In genomic region chr20:24581443-24582170, GRCh38 we compare ENCODE assay signal across 31 cellular contexts.
"Had no signal": no experiment of that assay in that cellular context is flagged by ENCODE, and none has a peak within 500 bp of the region (broad histone marks: within the 10 kb centered on the region; RNA-seq: fewer than 3 reads in every experiment).

No MANE protein-coding gene starts in this region.

- ATAC-seq: activated CD8-positive, alpha-beta T cell treated with anti-CD3 and anti-CD28 coated beads for 36 hours; activated T-cell treated with anti-CD3 and anti-CD28 coated beads, Interleukin-2, amount 50 U/mL, for 72 hours; activated T-helper 17 cell treated with anti-CD3 and anti-CD28 coated beads, Interleukin-2, amount 50 U/mL, for 72 hours; PC-3 had no signal

- H3K4me3 Mint-ChIP-seq: activated CD4-positive, alpha-beta T cell treated with anti-CD3 and anti-CD28 coated beads, Interleukin-2, amount 10 ng/mL, durations not matched to agents 24 days and 14 days; activated CD8-positive, alpha-beta T cell treated with anti-CD3 and anti-CD28 coated beads for 36 hours; activated naive CD8-positive, alpha-beta T cell treated with anti-CD3 and anti-CD28 coated beads for 36 hours; activated T-cell treated with anti-CD3 and anti-CD28 coated beads, Interleukin-2, amount 50 U/mL, for 72 hours; activated T-helper 17 cell treated with anti-CD3 and anti-CD28 coated beads, Interleukin-2, amount 50 U/mL, for 72 hours; T-helper 1 cell treated with Interleukin-12 subunit alpha and Interleukin-12 subunit beta and Interleukin-4 antibody, amounts not matched to agents 30 μg/mL and 1 μg/mL, for 36 hours; T-helper 2 cell treated with Interferon-gamma antibody and Interleukin-4, amounts not matched to agents 5 μg/mL and 100 μg/mL, for 36 hours had no signal

- H3K4me3 ChIP-seq: ascending aorta, cardiac muscle cell, Peyer's patch, SJSA1 had no signal

- H3K4me1 ChIP-seq: ascending aorta, Peyer's patch, SJSA1 had no signal

- H3K4me1 Mint-ChIP-seq: activated CD4-positive, alpha-beta T cell treated with anti-CD3 and anti-CD28 coated beads, Interleukin-2, amount 10 ng/mL, durations not matched to agents 24 days and 14 days; activated naive CD8-positive, alpha-beta T cell treated with anti-CD3 and anti-CD28 coated beads for 36 hours; activated T-helper 17 cell treated with anti-CD3 and anti-CD28 coated beads, Interleukin-2, amount 50 U/mL, for 72 hours had no signal

- H3K9me3 ChIP-seq: ascending aorta, Peyer's patch, SJSA1, SK-N-SH had no signal

- H3K9me3 Mint-ChIP-seq: activated CD4-positive, alpha-beta T cell treated with anti-CD3 and anti-CD28 coated beads, Interleukin-2, amount 10 ng/mL, durations not matched to agents 24 days and 14 days; activated CD8-positive, alpha-beta T cell treated with anti-CD3 and anti-CD28 coated beads for 36 hours; activated naive CD8-positive, alpha-beta T cell treated with anti-CD3 and anti-CD28 coated beads for 36 hours; activated T-cell treated with anti-CD3 and anti-CD28 coated beads, Interleukin-2, amount 50 U/mL, for 72 hours; activated T-helper 17 cell treated with anti-CD3 and anti-CD28 coated beads, Interleukin-2, amount 50 U/mL, for 72 hours; T-helper 1 cell treated with Interleukin-12 subunit alpha and Interleukin-12 subunit beta and Interleukin-4 antibody, amounts not matched to agents 30 μg/mL and 1 μg/mL, for 36 hours; T-helper 2 cell treated with Interferon-gamma antibody and Interleukin-4, amounts not matched to agents 5 μg/mL and 100 μg/mL, for 36 hours had no signal

- H3K4me2 ChIP-seq: SK-N-SH had no signal

- H3K36me3 ChIP-seq: ascending aorta, cardiac muscle cell, Peyer's patch, SJSA1 had no signal

- H3K27ac ChIP-seq: ascending aorta, cardiac muscle cell, Peyer's patch, SJSA1 had no signal

- H3K36me3 Mint-ChIP-seq: activated naive CD8-positive, alpha-beta T cell treated with anti-CD3 and anti-CD28 coated beads for 36 hours had no signal

- H3K27me3 ChIP-seq: ascending aorta, cardiac muscle cell, Peyer's patch, SJSA1 had no signal

- H3K27ac Mint-ChIP-seq: activated CD4-positive, alpha-beta T cell treated with anti-CD3 and anti-CD28 coated beads, Interleukin-2, amount 10 ng/mL, durations not matched to agents 24 days and 14 days; activated CD8-positive, alpha-beta T cell treated with anti-CD3 and anti-CD28 coated beads for 36 hours; activated naive CD8-positive, alpha-beta T cell treated with anti-CD3 and anti-CD28 coated beads for 36 hours; activated T-cell treated with anti-CD3 and anti-CD28 coated beads, Interleukin-2, amount 50 U/mL, for 72 hours; activated T-helper 17 cell treated with anti-CD3 and anti-CD28 coated beads, Interleukin-2, amount 50 U/mL, for 72 hours; T-helper 1 cell treated with Interleukin-12 subunit alpha and Interleukin-12 subunit beta and Interleukin-4 antibody, amounts not matched to agents 30 μg/mL and 1 μg/mL, for 36 hours; T-helper 2 cell treated with Interferon-gamma antibody and Interleukin-4, amounts not matched to agents 5 μg/mL and 100 μg/mL, for 36 hours had no signal

- DNase-seq: activated CD4-positive, alpha-beta T cell treated with anti-CD3 and anti-CD28 coated beads, Interleukin-2, amount 10 ng/mL, durations not matched to agents 24 days and 14 days; activated CD4-positive, alpha-beta T cell treated with anti-CD3 and anti-CD28 coated beads, Interleukin-2, amount 50 U/mL, for 4 hours; activated CD8-positive, alpha-beta T cell treated with anti-CD3 and anti-CD28 coated beads for 36 hours; activated effector memory CD4-positive, alpha-beta T cell treated with anti-CD3 and anti-CD28 coated beads, Interleukin-2, amount 50 U/mL, for 16 hours; activated naive CD4-positive, alpha-beta T cell; activated naive CD4-positive, alpha-beta T cell treated with anti-CD3 and anti-CD28 coated beads, Interleukin-2, amount 50 U/mL, for 16 hours; activated naive CD8-positive, alpha-beta T cell treated with anti-CD3 and anti-CD28 coated beads for 36 hours; activated T-cell treated with anti-CD3 and anti-CD28 coated beads, Interleukin-2, amount 50 U/mL, for 1 hour; activated T-cell treated with anti-CD3 and anti-CD28 coated beads, Interleukin-2, amount 50 U/mL, for 72 hours; amniotic stem cell; MM.1S; MV-4-11; NCI-H1092; NCI-H1436 treated with DMSO at 0.1 percent for 48 hours; NCI-H1694 treated with DMSO at 0.1 percent for 48 hours; NCI-H2029; NCI-H345; NCI-H524 treated with DMSO at 0.1 percent for 48 hours; NK-92 treated with Interleukin-12 subunit alpha and Interleukin-12 subunit beta, amount 100 ng/mL, for 24 hours; PC-3; Peyer's patch; RPMI8226; SHP77 treated with DMSO at 0.1 percent for 48 hours; SK-N-SH had no signal

- H3K9ac ChIP-seq: SK-N-SH had no signal

- FAIRE-seq: TTC549 had no signal

- H3K27me3 Mint-ChIP-seq: activated CD4-positive, alpha-beta T cell treated with anti-CD3 and anti-CD28 coated beads, Interleukin-2, amount 10 ng/mL, durations not matched to agents 24 days and 14 days; activated CD8-positive, alpha-beta T cell treated with anti-CD3 and anti-CD28 coated beads for 36 hours; activated naive CD8-positive, alpha-beta T cell treated with anti-CD3 and anti-CD28 coated beads for 36 hours had no signal
